ENCODE assay signal across 15 cellular contexts in the genomic region with DNA sequence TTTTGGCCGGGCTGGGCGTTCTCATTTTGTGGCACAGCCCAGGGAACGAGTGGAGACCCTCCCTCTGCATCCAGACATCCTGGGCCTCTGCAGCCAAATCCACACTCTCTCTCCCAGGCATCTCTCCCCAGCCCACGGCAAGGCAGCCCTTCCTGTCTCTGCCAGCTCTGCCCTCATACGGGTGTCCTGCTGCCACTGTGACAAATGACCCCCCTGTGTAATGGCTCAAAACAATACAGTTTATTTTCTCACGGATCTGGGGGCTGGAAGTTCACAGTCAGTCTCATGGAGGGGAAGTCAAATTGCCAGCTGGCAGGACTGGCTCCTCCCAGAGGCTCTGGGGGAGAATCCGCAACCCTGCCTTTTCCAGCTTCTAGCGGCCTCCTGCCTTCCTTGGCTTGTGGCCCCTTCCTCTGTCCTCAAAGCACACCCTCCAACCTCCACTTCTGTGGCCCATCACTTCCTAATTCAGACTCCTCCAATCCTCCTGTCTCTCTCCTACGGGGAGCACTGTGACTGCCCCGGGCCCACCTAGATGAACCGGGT.
DNase-seq lines count a peak whose midpoint lies in the region; ATAC-seq and TF ChIP-seq lines count a peak whose summit lies in the region.
"Had no signal": no experiment of that assay in that cellular context is flagged by ENCODE, and none has a peak within 500 bp of the region (broad histone marks: within the 10 kb centered on the region; RNA-seq: fewer than 3 reads in every experiment).

No MANE protein-coding gene starts in this region.

- intact Hi-C loops in lower leg skin (cut with DNase I; ENCODE audit: low total_unique reads) = no loop called here

- 48 to 54% methylated on average over 11 of the region's 11 CpGs for WGBS in lower leg skin, 2 donors

- peak overlapping the region; percentile 56 for H3K27ac Mint-ChIP-seq in activated naive CD4-positive, alpha-beta T cell treated with anti-CD3 and anti-CD28 coated beads, Interleukin-2, amount 50 U/mL, for 24 hours
- no peak overlapping the region for H3K27ac Mint-ChIP-seq in type B pancreatic cell
- H3K27ac Mint-ChIP-seq in stimulated activated naive CD8-positive, alpha-beta T cell treated with anti-CD3 and anti-CD28 coated beads, Interleukin-15, amount 100 ng/mL, for 72 hours = no peak overlapping the region
- H3K27ac Mint-ChIP-seq: memory B cell had no signal

- H3K4me3 Mint-ChIP-seq in activated naive CD4-positive, alpha-beta T cell treated with anti-CD3 and anti-CD28 coated beads, Interleukin-2, amount 50 U/mL, for 24 hours = no peak overlapping the region
- no peak overlapping the region for H3K4me3 Mint-ChIP-seq in type B pancreatic cell
- no peak overlapping the region for H3K4me3 Mint-ChIP-seq in stimulated activated naive CD8-positive, alpha-beta T cell treated with anti-CD3 and anti-CD28 coated beads, Interleukin-15, amount 100 ng/mL, for 72 hours
- H3K4me3 Mint-ChIP-seq: memory B cell had no signal

- TF ChIP-seq POLR2A in lower leg skin (IDR thresholded peaks at IDR 0.05) = no peak

- no peak for DNase-seq in activated naive CD4-positive, alpha-beta T cell (lab: John Stamatoyannopoulos, UW)
- DNase-seq in activated CD8-positive, alpha-beta memory T cell treated with anti-CD3 and anti-CD28 coated beads, Interleukin-2, amount 50 U/mL, for 48 hours = peak; percentile 40
- DNase-seq in lower leg skin (ENCODE audit: low spot score in 2 of 2) = peak; percentile 11 to 42
- DNase-seq in type B pancreatic cell (ENCODE audit: extremely low spot score, unreplicated experiment) = peak; percentile 58
- DNase-seq in stimulated activated naive CD8-positive, alpha-beta T cell treated with anti-CD3 and anti-CD28 coated beads, Interleukin-15, amount 100 ng/mL, for 72 hours = no peak
- DNase-seq: activated T-cell treated with anti-CD3 and anti-CD28 coated beads, Interleukin-2, amount 50 U/mL, for 1 hour; amniotic stem cell; GDM1; H7; retina; SHP77 had no signal

- peaks cover 1% of the 10 kb centered on the region for H3K36me3 Mint-ChIP-seq in activated naive CD4-positive, alpha-beta T cell treated with anti-CD3 and anti-CD28 coated beads, Interleukin-2, amount 50 U/mL, for 24 hours
- no peaks in the 10 kb centered on the region for H3K36me3 Mint-ChIP-seq in type B pancreatic cell
- H3K36me3 Mint-ChIP-seq: memory B cell had no signal

- peaks cover 6% of the 10 kb centered on the region for H3K9me3 Mint-ChIP-seq in activated naive CD4-positive, alpha-beta T cell treated with anti-CD3 and anti-CD28 coated beads, Interleukin-2, amount 50 U/mL, for 24 hours
- peaks cover 5% of the 10 kb centered on the region for H3K9me3 Mint-ChIP-seq in type B pancreatic cell
- no peaks in the 10 kb centered on the region for H3K9me3 Mint-ChIP-seq in stimulated activated naive CD8-positive, alpha-beta T cell treated with anti-CD3 and anti-CD28 coated beads, Interleukin-15, amount 100 ng/mL, for 72 hours

- no peaks in the 10 kb centered on the region for H3K4me1 Mint-ChIP-seq in activated naive CD4-positive, alpha-beta T cell treated with anti-CD3 and anti-CD28 coated beads, Interleukin-2, amount 50 U/mL, for 24 hours
- peaks cover 20% of the 10 kb centered on the region for H3K4me1 Mint-ChIP-seq in type B pancreatic cell (ENCODE audit: unreplicated experiment)
- H3K4me1 Mint-ChIP-seq in stimulated activated naive CD8-positive, alpha-beta T cell treated with anti-CD3 and anti-CD28 coated beads, Interleukin-15, amount 100 ng/mL, for 72 hours = no peaks in the 10 kb centered on the region

- no peak overlapping the region for H3K4me3 ChIP-seq in lower leg skin (ENCODE audit: low read depth, poor library complexity, severe bottlenecking)

- TF ChIP-seq CTCF in lower leg skin (IDR thresholded peaks at IDR 0.05) = no peak
- no peak for TF ChIP-seq CTCF in type B pancreatic cell (conservative IDR thresholded peaks at IDR 0.05)

- H3K27me3 Mint-ChIP-seq in activated naive CD4-positive, alpha-beta T cell treated with anti-CD3 and anti-CD28 coated beads, Interleukin-2, amount 50 U/mL, for 24 hours = no peaks in the 10 kb centered on the region
- peaks cover 4% of the 10 kb centered on the region for H3K27me3 Mint-ChIP-seq in type B pancreatic cell
- H3K27me3 Mint-ChIP-seq in stimulated activated naive CD8-positive, alpha-beta T cell treated with anti-CD3 and anti-CD28 coated beads, Interleukin-15, amount 100 ng/mL, for 72 hours = no peaks in the 10 kb centered on the region

- ATAC-seq in GM21526 (IDR thresholded peaks at IDR 0.05; ENCODE audit: low FRiP score, unreplicated experiment) = no peak
- ATAC-seq in stimulated activated naive CD8-positive, alpha-beta T cell treated with anti-CD3 and anti-CD28 coated beads, Interleukin-15, amount 100 ng/mL, for 72 hours = no peak
- ATAC-seq in GM18868 (IDR thresholded peaks at IDR 0.05; ENCODE audit: unreplicated experiment) = no peak

Comparison
In these comparisons a context has a peak if more than half of its experiments do, and no peak if none do; other contexts are left out.
1. DNase-seq: peak in activated CD8-positive, alpha-beta memory T cell treated with anti-CD3 and anti-CD28 coated beads, Interleukin-2, amount 50 U/mL, for 48 hours (single experiment), lower leg skin (2 of 2) and type B pancreatic cell (single experiment); none in activated naive CD4-positive, alpha-beta T cell (0 of 4) and stimulated activated naive CD8-positive, alpha-beta T cell treated with anti-CD3 and anti-CD28 coated beads, Interleukin-15, amount 100 ng/mL, for 72 hours (0 of 2).